Comparison of ENCODE assay signal across 9 cellular contexts in the genomic region with DNA sequence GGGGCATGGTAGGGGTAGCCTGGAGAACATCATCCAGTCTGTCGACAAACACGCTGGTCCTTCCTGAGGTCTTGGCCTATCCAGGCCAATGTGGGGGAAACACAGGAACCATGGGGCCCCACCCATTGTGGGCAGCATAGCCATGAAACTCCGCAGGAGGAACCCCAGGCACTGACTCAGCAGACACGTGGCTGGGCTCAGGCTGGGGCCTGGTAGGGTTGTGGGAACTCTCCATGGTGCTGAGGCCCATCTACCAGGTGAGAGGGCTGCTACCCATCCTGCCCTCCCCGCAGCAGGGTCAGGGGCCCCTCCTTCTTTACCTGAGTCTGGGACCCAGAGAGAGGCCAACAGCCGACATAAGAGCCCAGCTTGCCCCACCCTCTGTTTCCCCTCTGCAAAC. TPM values are rescaled to one million over a fixed set of nuclear protein-coding genes. Genes with fewer than 3 reads are reported as not detected.
DNase-seq lines count a peak whose midpoint lies in the region; ATAC-seq and TF ChIP-seq lines count a peak whose summit lies in the region.
"Had no signal": no experiment of that assay in that cellular context is flagged by ENCODE, and none has a peak within 500 bp of the region (broad histone marks: within the 10 kb centered on the region; RNA-seq: fewer than 3 reads in every experiment).

No MANE protein-coding gene starts in this region.

- intact Hi-C loops in CD8-positive, alpha-beta T cell (cut with DNase I, micrococcal nuclease) = loop anchor here in 1 of 2 experiments (5.0 kb wide), 1 partner anchor 34 kb away; no protein-coding TSS in a partner anchor
- intact Hi-C loops in activated CD8-positive, alpha-beta T cell treated with anti-CD3 and anti-CD28 coated beads for 36 hours (cut with micrococcal nuclease) = no loop called here

- peak; percentile 66 for ATAC-seq in CD8-positive, alpha-beta T cell
- ATAC-seq in activated CD8-positive, alpha-beta T cell treated with anti-CD3 and anti-CD28 coated beads for 36 hours = peak; percentile 100

- H3K27me3 ChIP-seq in CD8-positive, alpha-beta T cell (ENCODE audit: insufficient read depth, low read length) = no peaks in the 10 kb centered on the region

- H3K9me3 ChIP-seq in CD8-positive, alpha-beta T cell (ENCODE audit: low read length) = no peaks in the 10 kb centered on the region
- H3K9me3 ChIP-seq: thoracic aorta had no signal

- peaks cover 14% of the 10 kb centered on the region for H3K27me3 Mint-ChIP-seq in CD8-positive, alpha-beta T cell (ENCODE audit: low read depth)
- peaks cover 12% of the 10 kb centered on the region for H3K27me3 Mint-ChIP-seq in activated CD8-positive, alpha-beta T cell treated with anti-CD3 and anti-CD28 coated beads for 36 hours

- peak in 4 of 7 experiments; percentile 14 to 41 (median 40) for DNase-seq in CD8-positive, alpha-beta T cell
- DNase-seq in LoVo (ENCODE audit: low spot score) (peak; percentile 27), foreskin fibroblast (peak; percentile 24 to 66), epidermal melanocyte (ENCODE audit: insufficient read length, low spot score) (no peak), putamen (ENCODE audit: low spot score) (no peak), NCI-H2029 (lab: John Stamatoyannopoulos, UW) (no peak)
- peak; percentile 91 for DNase-seq in activated CD8-positive, alpha-beta T cell treated with anti-CD3 and anti-CD28 coated beads for 36 hours
- DNase-seq in stimulated activated CD4-positive, alpha-beta T cell treated with anti-CD3 and anti-CD28 coated beads, Interleukin-1b, Interleukin-23, amount 100 ng/mL, for 24 hours (ENCODE audit: low read depth in 4 of 4, low spot score in 1 of 4) = peak; percentile 21 to 60 (median 41)

- CTCF ChIA-PET in CD8-positive, alpha-beta T cell (lab: Charles Lee) = interaction anchor here (1.2 to 4.2 kb wide), 3 partner anchors 12 to 90 kb away, joined by 5 to 12 read pairs (median 6); no protein-coding TSS in a partner anchor
- CTCF ChIA-PET in activated CD8-positive, alpha-beta T cell treated with anti-CD3 and anti-CD28 coated beads for 36 hours (lab: Charles Lee) = interaction anchor here (0.9 kb wide), 1 partner anchor 16 kb away, joined by 3 read pairs; no protein-coding TSS in a partner anchor

- H3K4me1 Mint-ChIP-seq in CD8-positive, alpha-beta T cell (ENCODE audit: low read depth) = no peaks in the 10 kb centered on the region
- peaks cover 4% of the 10 kb centered on the region for H3K4me1 Mint-ChIP-seq in activated CD8-positive, alpha-beta T cell treated with anti-CD3 and anti-CD28 coated beads for 36 hours (ENCODE audit: low read depth)

- POLR2A ChIA-PET in CD8-positive, alpha-beta T cell (lab: Charles Lee) = no interaction called here
- POLR2A ChIA-PET in activated CD8-positive, alpha-beta T cell treated with anti-CD3 and anti-CD28 coated beads for 36 hours (lab: Charles Lee) = interaction anchor here (0.9 kb wide), 1 partner anchor 78 kb away, joined by 3 read pairs; no protein-coding TSS in a partner anchor

- no peaks in the 10 kb centered on the region for H3K4me1 ChIP-seq in CD8-positive, alpha-beta T cell (ENCODE audit: insufficient read depth, low read length)

- TF ChIP-seq CTCF in CD8-positive, alpha-beta T cell (IDR thresholded peaks at IDR 0.05) = no peak
- no peak for TF ChIP-seq CTCF in activated CD8-positive, alpha-beta T cell treated with anti-CD3 and anti-CD28 coated beads for 36 hours (IDR thresholded peaks at IDR 0.05)
- no peak for TF ChIP-seq CTCF in foreskin fibroblast (IDR thresholded peaks at IDR 0.05; ENCODE audit: low read depth, low read length)

- no peak overlapping the region for H3K27ac ChIP-seq in CD8-positive, alpha-beta T cell (ENCODE audit: low read depth, low read length)
- H3K27ac ChIP-seq: thoracic aorta had no signal

- H3K27ac Mint-ChIP-seq in CD8-positive, alpha-beta T cell = no peak overlapping the region
- no peak overlapping the region for H3K27ac Mint-ChIP-seq in activated CD8-positive, alpha-beta T cell treated with anti-CD3 and anti-CD28 coated beads for 36 hours

- no peaks in the 10 kb centered on the region for H3K36me3 ChIP-seq in CD8-positive, alpha-beta T cell (ENCODE audit: insufficient read depth, low read length)
- H3K36me3 ChIP-seq: thoracic aorta had no signal

- no peaks in the 10 kb centered on the region for H3K36me3 Mint-ChIP-seq in CD8-positive, alpha-beta T cell
- H3K36me3 Mint-ChIP-seq in activated CD8-positive, alpha-beta T cell treated with anti-CD3 and anti-CD28 coated beads for 36 hours (ENCODE audit: low read depth) = no peaks in the 10 kb centered on the region

- no peaks in the 10 kb centered on the region for H3K9me3 Mint-ChIP-seq in CD8-positive, alpha-beta T cell
- no peaks in the 10 kb centered on the region for H3K9me3 Mint-ChIP-seq in activated CD8-positive, alpha-beta T cell treated with anti-CD3 and anti-CD28 coated beads for 36 hours

- H3K4me3 ChIP-seq in CD8-positive, alpha-beta T cell (ENCODE audit: low read depth, low read length) = no peak overlapping the region
- no peak overlapping the region for H3K4me3 ChIP-seq in foreskin fibroblast (ENCODE audit: low read depth in 1 of 2, low read length in 2 of 2)
- H3K4me3 ChIP-seq: thoracic aorta had no signal

- H3K4me3 Mint-ChIP-seq in CD8-positive, alpha-beta T cell = no peak overlapping the region
- no peak overlapping the region for H3K4me3 Mint-ChIP-seq in activated CD8-positive, alpha-beta T cell treated with anti-CD3 and anti-CD28 coated beads for 36 hours

RNA-seq across cellular contexts. Expression of a gene that starts 22.6 kb away (rescaled TPM):
- total RNA-seq in CD8-positive, alpha-beta T cell = 1 to 10 TPM; 7.2 to 8.7 TPM
- 1 to 10 TPM; 1.6 to 2.1 TPM for total RNA-seq in activated CD8-positive, alpha-beta T cell treated with anti-CD3 and anti-CD28 coated beads for 36 hours

RNA-seq across cellular contexts. Expression of a gene that starts 41.6 kb away (rescaled TPM):
- total RNA-seq in CD8-positive, alpha-beta T cell = 1 to 10 TPM; 5.4 to 5.5 TPM
- total RNA-seq in activated CD8-positive, alpha-beta T cell treated with anti-CD3 and anti-CD28 coated beads for 36 hours = 10 to 100 TPM; 37.9 to 41.3 TPM

RNA-seq across cellular contexts. Expression of a gene that starts 43.3 kb away (rescaled TPM):
- 10 to 100 TPM; 11.1 to 12.5 TPM for total RNA-seq in CD8-positive, alpha-beta T cell
- 100 to 1,000 TPM in 1 of 2 experiments, 10 to 100 TPM in 1; 97.1 to 101 TPM for total RNA-seq in activated CD8-positive, alpha-beta T cell treated with anti-CD3 and anti-CD28 coated beads for 36 hours

Comparison
In these comparisons a context has a peak if more than half of its experiments do, and no peak if none do; other contexts are left out.
1. DNase-seq: peak in CD8-positive, alpha-beta T cell (4 of 7), LoVo (single experiment), activated CD8-positive, alpha-beta T cell treated with anti-CD3 and anti-CD28 coated beads for 36 hours (single experiment), foreskin fibroblast (2 of 2) and stimulated activated CD4-positive, alpha-beta T cell treated with anti-CD3 and anti-CD28 coated beads, Interleukin-1b, Interleukin-23, amount 100 ng/mL, for 24 hours (4 of 4); none in epidermal melanocyte (single experiment), putamen (single experiment) and NCI-H2029 (single experiment).
2. RNA of a gene that starts 41.6 kb away (total RNA-seq): 37.9 to 41.3 TPM in activated CD8-positive, alpha-beta T cell treated with anti-CD3 and anti-CD28 coated beads for 36 hours; 5.4 to 5.5 TPM in CD8-positive, alpha-beta T cell; every median in the first group is over 4 times any median in the second.
3. RNA of a gene that starts 43.3 kb away (total RNA-seq): 97.1 to 101 TPM in activated CD8-positive, alpha-beta T cell treated with anti-CD3 and anti-CD28 coated beads for 36 hours; 11.1 to 12.5 TPM in CD8-positive, alpha-beta T cell; every median in the first group is over 4 times any median in the second.